17 cellular contexts compared by ENCODE assay signal in genomic region chr2:20198001-20198400, GRCh38. TPM values are rescaled to one million over a fixed set of nuclear protein-coding genes. Genes with fewer than 3 reads are reported as not detected.
DNase-seq lines count a peak whose midpoint lies in the region; ATAC-seq and TF ChIP-seq lines count a peak whose summit lies in the region.
"Had no signal": no experiment of that assay in that cellular context is flagged by ENCODE, and none has a peak within 500 bp of the region (broad histone marks: within the 10 kb centered on the region; RNA-seq: fewer than 3 reads in every experiment).

No MANE protein-coding gene starts in this region.

- peaks cover 19% of the 10 kb centered on the region for H3K36me3 ChIP-seq in RWPE2 (ENCODE audit: low read depth)
- peaks cover 14% of the 10 kb centered on the region in 2 donors for H3K36me3 ChIP-seq in mucosa of rectum (ENCODE audit: control insufficient read depth in 2 of 2, insufficient read depth in 2 of 2, low read length in 2 of 2)
- H3K36me3 ChIP-seq in tibial nerve, result no peaks in the 10 kb centered on the region

- no peak for TF ChIP-seq EP300 in tibial nerve (IDR thresholded peaks at IDR 0.05)

- H3K9me3 ChIP-seq in RWPE2 (ENCODE audit: severe bottlenecking) (no peaks in the 10 kb centered on the region), mucosa of rectum (ENCODE audit: control insufficient read depth in 2 of 2, low read length in 2 of 2) (no peaks in the 10 kb centered on the region), tibial nerve (no peaks in the 10 kb centered on the region)
- H3K9me3 ChIP-seq: vagina had no signal

- ATAC-seq in RWPE2 (ENCODE audit: low read depth), result peak; percentile 33
- no peak for ATAC-seq in GM21825 (IDR thresholded peaks at IDR 0.05; ENCODE audit: unreplicated experiment)
- no peak for ATAC-seq in GM19328 (IDR thresholded peaks at IDR 0.05; ENCODE audit: unreplicated experiment)

- H3K4me3 ChIP-seq in RWPE2 (ENCODE audit: severe bottlenecking) (no peak overlapping the region), mucosa of rectum (ENCODE audit: low read length in 2 of 2) (peak overlapping the region in 1 of 2 donors; percentile 41), tibial nerve (no peak overlapping the region)
- H3K4me3 ChIP-seq: vagina had no signal

- H3K9ac ChIP-seq in mucosa of rectum (ENCODE audit: low read depth in 1 of 2, low read length in 2 of 2), result peak overlapping the region in 1 of 2 donors; percentile 57

- H3K27ac ChIP-seq in RWPE2 (ENCODE audit: poor library complexity, severe bottlenecking) (peak overlapping the region; percentile 21), mucosa of rectum (ENCODE audit: low read depth in 2 of 2, low read length in 2 of 2) (peak overlapping the region; percentile 95 to 98), tibial nerve (no peak overlapping the region)
- H3K27ac ChIP-seq: vagina had no signal

- H3K4me1 ChIP-seq in RWPE2 (ENCODE audit: insufficient read depth, poor library complexity, severe bottlenecking), result no peaks in the 10 kb centered on the region
- H3K4me1 ChIP-seq in mucosa of rectum (ENCODE audit: control insufficient read depth in 2 of 2, insufficient read depth in 2 of 2, low read length in 2 of 2), result peaks cover 40 to 48% of the 10 kb centered on the region in 2 donors
- H3K4me1 ChIP-seq in tibial nerve, result no peaks in the 10 kb centered on the region

- no peak for TF ChIP-seq POLR2A in tibial nerve (IDR thresholded peaks at IDR 0.05)

- no peaks in the 10 kb centered on the region for H3K27me3 ChIP-seq in RWPE2 (ENCODE audit: insufficient read depth, poor library complexity, severe bottlenecking)
- H3K27me3 ChIP-seq in mucosa of rectum (ENCODE audit: control insufficient read depth in 2 of 2, insufficient read depth in 2 of 2, low read length in 2 of 2), result no peaks in the 10 kb centered on the region
- no peaks in the 10 kb centered on the region for H3K27me3 ChIP-seq in tibial nerve
- H3K27me3 ChIP-seq: vagina had no signal

- 87 to 94% methylated on average over 9 of the region's 9 CpGs for WGBS in tibial nerve, 2 donors

- TF ChIP-seq CTCF in RWPE2 (IDR thresholded peaks at IDR 0.05; ENCODE audit: poor library complexity, severe bottlenecking) (no peak), tibial nerve (IDR thresholded peaks at IDR 0.05) (no peak)

- DNase-seq in DMS153 (lab: John Stamatoyannopoulos, UW), result peak; percentile 83
- DNase-seq in NCI-H2029 (lab: John Stamatoyannopoulos, UW), result peak; percentile 95
- DNase-seq in RWPE2 (ENCODE audit: low spot score), result no peak
- no peak for DNase-seq in NCI-H226
- DNase-seq in tibial nerve (ENCODE audit: low spot score in 2 of 2), result no peak
- DNase-seq: activated CD4-positive, alpha-beta T cell treated with anti-CD3 and anti-CD28 coated beads for 48 hours; cortex of kidney; EL; KG1; NCI-H446 treated with DMSO at 0.1 percent for 48 hours; posterior cingulate gyrus; stimulated activated CD4-positive, alpha-beta T cell treated with anti-CD3 and anti-CD28 coated beads, Interleukin-15, amount 100 ng/mL, for 24 hours; T-helper 2 cell had no signal

RNA-seq across cellular contexts. Expression of gene SDC1, which starts 26.9 kb away (rescaled TPM):
- total RNA-seq in tibial nerve, result 1 to 10 TPM in 2 of 4 donors, under 1 TPM in 2; 0.78 to 2.8 (median 1.7) TPM

Comparison
In these comparisons a context has a peak if more than half of its experiments do, and no peak if none do; other contexts are left out.
1. DNase-seq: peak in DMS153 (single experiment) and NCI-H2029 (single experiment); none in RWPE2 (single experiment), NCI-H226 (single experiment) and tibial nerve (0 of 2).
2. H3K27ac ChIP-seq: peak in RWPE2 (single experiment) and mucosa of rectum (2 of 2); none in tibial nerve (0 of 4).